Comparison of ENCODE assay signal across 8 cellular contexts in genomic region chr11:80155412-80156017, GRCh38.
DNase-seq lines count a peak whose midpoint lies in the region; ATAC-seq and TF ChIP-seq lines count a peak whose summit lies in the region.
"Had no signal": no experiment of that assay in that cellular context is flagged by ENCODE, and none has a peak within 500 bp of the region (broad histone marks: within the 10 kb centered on the region; RNA-seq: fewer than 3 reads in every experiment).

No MANE protein-coding gene starts in this region.

- H3K4me3 ChIP-seq in OCI-LY3 (ENCODE audit: low read length) = no peak overlapping the region
- H3K4me3 ChIP-seq: skin epidermis had no signal

- H3K36me3 ChIP-seq in OCI-LY3 (replicated peaks; ENCODE audit: low read depth, low read length) = no peaks in the 10 kb centered on the region

- peak overlapping the region; percentile 41 for H3K4me2 ChIP-seq in OCI-LY3 (ENCODE audit: low read length)

- H3K27ac ChIP-seq in OCI-LY3 (ENCODE audit: low read length) (no peak overlapping the region), foreskin keratinocyte (no peak overlapping the region)
- H3K27ac ChIP-seq: skin epidermis had no signal

- H3K4me1 ChIP-seq in OCI-LY3 (ENCODE audit: low read length) (peaks cover 11% of the 10 kb centered on the region; the same call in 1 of the 2 replicates), foreskin keratinocyte (no peaks in the 10 kb centered on the region)

- no peaks in the 10 kb centered on the region for H3K27me3 ChIP-seq in OCI-LY3 (ENCODE audit: low read depth, low read length)
- H3K27me3 ChIP-seq in foreskin keratinocyte = no peaks in the 10 kb centered on the region

- H2AFZ ChIP-seq in OCI-LY3 (ENCODE audit: low read depth, low read length) = peak overlapping the region; percentile 89

- peak; percentile 61 for TF ChIP-seq CTCF in GM12873 (IDR thresholded peaks at IDR 0.05; ENCODE audit: insufficient read depth, low read depth, low read length, missing control alignments)
- TF ChIP-seq CTCF in OCI-LY3 (IDR thresholded peaks at IDR 0.05; ENCODE audit: low read depth, low read length) = peak; percentile 96
- TF ChIP-seq CTCF in foreskin keratinocyte (conservative IDR thresholded peaks at IDR 0.05) = peak; percentile 80

- no peak overlapping the region for H3K9ac ChIP-seq in OCI-LY3 (ENCODE audit: low read length)

- no peaks in the 10 kb centered on the region for H3K9me3 ChIP-seq in OCI-LY3 (ENCODE audit: insufficient read depth, low read length)

- ATAC-seq in HG02642 (IDR thresholded peaks at IDR 0.05; ENCODE audit: poor library complexity, unreplicated experiment) (peak; percentile 74), foreskin keratinocyte (peak; percentile 81), HG03039 (IDR thresholded peaks at IDR 0.05; ENCODE audit: unreplicated experiment) (no peak)

- no peaks in the 10 kb centered on the region for H3K79me2 ChIP-seq in OCI-LY3 (ENCODE audit: low read length)

- H4K20me1 ChIP-seq in OCI-LY3 (ENCODE audit: insufficient read depth, low read length) = no peaks in the 10 kb centered on the region

- DNase-seq in foreskin keratinocyte (peak in 1 of 2 donors; percentile 26), 8988T (no peak)
- no peak for DNase-seq in stimulated activated CD8-positive, alpha-beta memory T cell treated with anti-CD3 and anti-CD28 coated beads, Interleukin-4, amount 100 ng/mL, for 48 hours
